ENCODE assay signal across 1 cellular context in genomic region chr10:117631276-117632151, GRCh38.
TF ChIP-seq lines count a peak whose summit lies in the region.

No MANE protein-coding gene starts in this region.

TF ChIP-seq in H1, 55 proteins besides CTCF, POLR2A, EP300 and RAD21 (continued from another document):
- TF ChIP-seq RXRA (IDR thresholded peaks at IDR 0.05; ENCODE audit: insufficient read depth, low read depth, low read length) = no peak
- TF ChIP-seq E2F6 (IDR thresholded peaks at IDR 0.05) = no peak
- TF ChIP-seq KDM1A (IDR thresholded peaks at IDR 0.05; ENCODE audit: borderline replicate concordance, low read length) = no peak
- TF ChIP-seq BACH1 (IDR thresholded peaks at IDR 0.05; ENCODE audit: low read length) = no peak
- no peak for TF ChIP-seq TEAD4 (IDR thresholded peaks at IDR 0.05; ENCODE audit: low read depth, low read length)
- TF ChIP-seq FOSL1 (IDR thresholded peaks at IDR 0.05; ENCODE audit: insufficient read depth, low read depth, low read length) = no peak
- TF ChIP-seq GTF2F1 (IDR thresholded peaks at IDR 0.05; ENCODE audit: borderline replicate concordance, low read depth, low read length) = no peak
- TF ChIP-seq CBX5 (IDR thresholded peaks at IDR 0.05; ENCODE audit: low read depth, low read length) = no peak
- no peak for TF ChIP-seq SP2 (IDR thresholded peaks at IDR 0.05; ENCODE audit: low read length)
- TF ChIP-seq JUN (IDR thresholded peaks at IDR 0.05; ENCODE audit: low read depth, low read length) = no peak
- no peak for TF ChIP-seq RFX5 (IDR thresholded peaks at IDR 0.05; ENCODE audit: borderline replicate concordance, low read depth, low read length)
